ENCODE assay signal across 1 cellular context in genomic region chr10:100970914-100971811, GRCh38.
A peak's percentile ranks its signal among the peaks of the same experiment; 100 is the strongest.
TF ChIP-seq lines count a peak whose summit lies in the region.

No MANE protein-coding gene starts in this region.

TF ChIP-seq in liver, 16 proteins besides CTCF, POLR2A, EP300 and RAD21 (continued from another document):
- peak; percentile 98 for TF ChIP-seq NR2F2 (IDR thresholded peaks at IDR 0.05)
